In genomic region chr10:52105301-52105700, GRCh38 we compare ENCODE assay signal across 20 cellular contexts.
"Had no signal": no experiment of that assay in that cellular context is flagged by ENCODE, and none has a peak within 500 bp of the region (broad histone marks: within the 10 kb centered on the region; RNA-seq: fewer than 3 reads in every experiment).

No MANE protein-coding gene starts in this region.

- H3K27ac ChIP-seq: RWPE1 had no signal

- H3K9me3 ChIP-seq: SK-N-SH had no signal

- DNase-seq: IMR-90, Karpas-422, KG1, MM.1S, NCI-H1092 treated with DMSO at 0.1 percent for 48 hours, NCI-H1436, NCI-H187, NCI-H2029, NCI-H2081 treated with DMSO at 0.1 percent for 48 hours, NCI-H2171, NCI-H226, NCI-H446, NCI-H510A, NCI-H524 treated with DMSO at 0.1 percent for 48 hours, NCI-H69, NCI-H774, SHP77, SK-N-SH had no signal

- ATAC-seq: HepG2 had no signal
